ENCODE assay signal across 29 cellular contexts in genomic region chr12:96064266-96064665, GRCh38. TPM values are rescaled to one million over a fixed set of nuclear protein-coding genes. Genes with fewer than 3 reads are reported as not detected.
A peak's percentile ranks its signal among the peaks of the same experiment; 100 is the strongest.
DNase-seq lines count a peak whose midpoint lies in the region; ATAC-seq and TF ChIP-seq lines count a peak whose summit lies in the region.
"Had no signal": no experiment of that assay in that cellular context is flagged by ENCODE, and none has a peak within 500 bp of the region (broad histone marks: within the 10 kb centered on the region; RNA-seq: fewer than 3 reads in every experiment).

No MANE protein-coding gene starts in this region.

- H3K4me1 ChIP-seq in GM23338 (ENCODE audit: insufficient read depth) (peaks cover 5% of the 10 kb centered on the region), osteoblast (ENCODE audit: insufficient read depth, low read length) (no peaks in the 10 kb centered on the region)
- peaks cover 14% of the 10 kb centered on the region for H3K4me1 ChIP-seq in CD8-positive, alpha-beta memory T cell (ENCODE audit: insufficient read depth, low read length)
- H3K4me1 ChIP-seq: A549, testis, vagina had no signal

- peak overlapping the region; percentile 59; the same call in 1 of the 2 replicates for H2AFZ ChIP-seq in GM23338
- peak overlapping the region; percentile 45 for H2AFZ ChIP-seq in osteoblast (ENCODE audit: low read length)

- intact Hi-C loops in activated naive CD4-positive, alpha-beta T cell treated with anti-CD3 and anti-CD28 coated beads for 36 hours (cut with micrococcal nuclease): loop anchor here (5.0 kb wide), 2 partner anchors 133 to 263 kb away; no protein-coding TSS in a partner anchor

- peaks cover 25% of the 10 kb centered on the region for H3K4me1 Mint-ChIP-seq in activated naive CD4-positive, alpha-beta T cell treated with anti-CD3 and anti-CD28 coated beads for 36 hours (ENCODE audit: low read depth)
- peaks cover 30% of the 10 kb centered on the region for H3K4me1 Mint-ChIP-seq in activated naive CD4-positive, alpha-beta T cell treated with anti-CD3 and anti-CD28 coated beads, Interleukin-2, amount 10 ng/mL, durations not matched to agents 7 days and 5 days
- peaks cover 7% of the 10 kb centered on the region for H3K4me1 Mint-ChIP-seq in GM23338
- H3K4me1 Mint-ChIP-seq in activated naive CD8-positive, alpha-beta T cell treated with anti-CD3 and anti-CD28 coated beads, Interleukin-2, amount 10 ng/mL, durations not matched to agents 7 days and 5 days: peaks cover 19% of the 10 kb centered on the region
- peaks cover 15 to 29% (median 16%) of the 10 kb centered on the region in 3 donors for H3K4me1 Mint-ChIP-seq in CD8-positive, alpha-beta memory T cell

- no peaks in the 10 kb centered on the region for H3K36me3 ChIP-seq in GM23338 (ENCODE audit: insufficient read depth)
- H3K36me3 ChIP-seq in osteoblast (ENCODE audit: insufficient read depth, low read length): no peaks in the 10 kb centered on the region
- H3K36me3 ChIP-seq in CD8-positive, alpha-beta memory T cell (ENCODE audit: insufficient read depth, low read length): no peaks in the 10 kb centered on the region
- H3K36me3 ChIP-seq: heart right ventricle, vagina had no signal

- H4K20me1 ChIP-seq in GM23338 (replicated peaks; ENCODE audit: insufficient read depth) (no peaks in the 10 kb centered on the region), osteoblast (ENCODE audit: insufficient read depth, low read length) (no peaks in the 10 kb centered on the region)

- no peaks in the 10 kb centered on the region for H3K79me2 ChIP-seq in GM23338 (replicated peaks; ENCODE audit: insufficient read depth)
- no peaks in the 10 kb centered on the region for H3K79me2 ChIP-seq in osteoblast (ENCODE audit: insufficient read depth, low read length)

- H3K27ac Mint-ChIP-seq in activated naive CD4-positive, alpha-beta T cell treated with anti-CD3 and anti-CD28 coated beads for 36 hours: peak overlapping the region; percentile 50
- H3K27ac Mint-ChIP-seq in activated naive CD4-positive, alpha-beta T cell treated with anti-CD3 and anti-CD28 coated beads, Interleukin-2, amount 10 ng/mL, durations not matched to agents 7 days and 5 days: no peak overlapping the region
- H3K27ac Mint-ChIP-seq in GM23338: no peak overlapping the region
- peak overlapping the region; percentile 38 for H3K27ac Mint-ChIP-seq in activated naive CD8-positive, alpha-beta T cell treated with anti-CD3 and anti-CD28 coated beads, Interleukin-2, amount 10 ng/mL, durations not matched to agents 7 days and 5 days
- H3K27ac Mint-ChIP-seq in CD8-positive, alpha-beta memory T cell: peak overlapping the region in 2 of 8 donors; percentile 51 to 73
- H3K27ac Mint-ChIP-seq: B cell, H9, progenitor cell of endocrine pancreas had no signal

- H3K4me3 ChIP-seq in GM23338 (no peak overlapping the region), osteoblast (ENCODE audit: insufficient read depth, low read length) (no peak overlapping the region)
- H3K4me3 ChIP-seq in CD8-positive, alpha-beta memory T cell (ENCODE audit: low read length): no peak overlapping the region
- H3K4me3 ChIP-seq: A549, heart right ventricle, testis, vagina had no signal

- no peak for ATAC-seq in GM23338
- ATAC-seq in activated naive CD8-positive, alpha-beta T cell treated with anti-CD3 and anti-CD28 coated beads, Interleukin-2, amount 10 ng/mL, durations not matched to agents 7 days and 5 days (ENCODE audit: low read depth): peak; percentile 8
- ATAC-seq: A549, Panc1 had no signal

- no peak overlapping the region for H3K4me3 Mint-ChIP-seq in activated naive CD4-positive, alpha-beta T cell treated with anti-CD3 and anti-CD28 coated beads for 36 hours
- H3K4me3 Mint-ChIP-seq in activated naive CD4-positive, alpha-beta T cell treated with anti-CD3 and anti-CD28 coated beads, Interleukin-2, amount 10 ng/mL, durations not matched to agents 7 days and 5 days: no peak overlapping the region
- H3K4me3 Mint-ChIP-seq in GM23338: no peak overlapping the region
- H3K4me3 Mint-ChIP-seq in activated naive CD8-positive, alpha-beta T cell treated with anti-CD3 and anti-CD28 coated beads, Interleukin-2, amount 10 ng/mL, durations not matched to agents 7 days and 5 days: no peak overlapping the region
- H3K4me3 Mint-ChIP-seq in CD8-positive, alpha-beta memory T cell: peak overlapping the region in 1 of 7 donors; percentile 28
- H3K4me3 Mint-ChIP-seq: B cell, H9 had no signal

- no peaks in the 10 kb centered on the region for H3K9me3 Mint-ChIP-seq in activated naive CD4-positive, alpha-beta T cell treated with anti-CD3 and anti-CD28 coated beads for 36 hours
- H3K9me3 Mint-ChIP-seq in activated naive CD4-positive, alpha-beta T cell treated with anti-CD3 and anti-CD28 coated beads, Interleukin-2, amount 10 ng/mL, durations not matched to agents 7 days and 5 days: no peaks in the 10 kb centered on the region
- H3K9me3 Mint-ChIP-seq in GM23338: no peaks in the 10 kb centered on the region
- H3K9me3 Mint-ChIP-seq in activated naive CD8-positive, alpha-beta T cell treated with anti-CD3 and anti-CD28 coated beads, Interleukin-2, amount 10 ng/mL, durations not matched to agents 7 days and 5 days: no peaks in the 10 kb centered on the region
- no peaks in the 10 kb centered on the region for H3K9me3 Mint-ChIP-seq in CD8-positive, alpha-beta memory T cell
- H3K9me3 Mint-ChIP-seq: H9 had no signal

- H3K27me3 Mint-ChIP-seq in activated naive CD4-positive, alpha-beta T cell treated with anti-CD3 and anti-CD28 coated beads for 36 hours (ENCODE audit: low read depth): no peaks in the 10 kb centered on the region
- no peaks in the 10 kb centered on the region for H3K27me3 Mint-ChIP-seq in activated naive CD4-positive, alpha-beta T cell treated with anti-CD3 and anti-CD28 coated beads, Interleukin-2, amount 10 ng/mL, durations not matched to agents 7 days and 5 days
- peaks cover 4% of the 10 kb centered on the region for H3K27me3 Mint-ChIP-seq in GM23338 (ENCODE audit: insufficient read depth, low read depth, poor library complexity)
- H3K27me3 Mint-ChIP-seq in activated naive CD8-positive, alpha-beta T cell treated with anti-CD3 and anti-CD28 coated beads, Interleukin-2, amount 10 ng/mL, durations not matched to agents 7 days and 5 days: no peaks in the 10 kb centered on the region
- peaks cover 2 to 3% of the 10 kb centered on the region in 2 donors for H3K27me3 Mint-ChIP-seq in CD8-positive, alpha-beta memory T cell
- H3K27me3 Mint-ChIP-seq: B cell had no signal

- no peak overlapping the region for H3K27ac ChIP-seq in GM23338 (ENCODE audit: low read depth)
- H3K27ac ChIP-seq in osteoblast (ENCODE audit: low read depth, low read length): no peak overlapping the region
- no peak overlapping the region for H3K27ac ChIP-seq in CD8-positive, alpha-beta memory T cell (ENCODE audit: low read depth, low read length)
- H3K27ac ChIP-seq: A549, heart right ventricle, testis, vagina had no signal

- H3K27me3 ChIP-seq in GM23338 (ENCODE audit: insufficient read depth) (no peaks in the 10 kb centered on the region), osteoblast (ENCODE audit: insufficient read depth, low read length) (no peaks in the 10 kb centered on the region)
- no peaks in the 10 kb centered on the region for H3K27me3 ChIP-seq in CD8-positive, alpha-beta memory T cell (ENCODE audit: insufficient read depth, low read length, poor library complexity, severe bottlenecking)
- H3K27me3 ChIP-seq: heart right ventricle, testis, vagina had no signal

- no peaks in the 10 kb centered on the region for H3F3A ChIP-seq in GM23338 (replicated peaks; ENCODE audit: low read depth)

- TF ChIP-seq CTCF in GM23338 (conservative IDR thresholded peaks at IDR 0.05; ENCODE audit: low read depth in 2 of 2) (no peak), osteoblast (IDR thresholded peaks at IDR 0.05; ENCODE audit: extremely low read depth, low read depth, low read length) (no peak)

- H3K36me3 Mint-ChIP-seq in activated naive CD4-positive, alpha-beta T cell treated with anti-CD3 and anti-CD28 coated beads for 36 hours (ENCODE audit: low read depth): no peaks in the 10 kb centered on the region
- no peaks in the 10 kb centered on the region for H3K36me3 Mint-ChIP-seq in activated naive CD4-positive, alpha-beta T cell treated with anti-CD3 and anti-CD28 coated beads, Interleukin-2, amount 10 ng/mL, durations not matched to agents 7 days and 5 days
- no peaks in the 10 kb centered on the region; the same call in 2 of the 3 replicates for H3K36me3 Mint-ChIP-seq in GM23338 (ENCODE audit: low read depth)
- no peaks in the 10 kb centered on the region for H3K36me3 Mint-ChIP-seq in activated naive CD8-positive, alpha-beta T cell treated with anti-CD3 and anti-CD28 coated beads, Interleukin-2, amount 10 ng/mL, durations not matched to agents 7 days and 5 days
- H3K36me3 Mint-ChIP-seq in CD8-positive, alpha-beta memory T cell: no peaks in the 10 kb centered on the region

- no peak overlapping the region for H3K4me2 ChIP-seq in GM23338
- H3K4me2 ChIP-seq in osteoblast (ENCODE audit: insufficient read depth, low read length): no peak overlapping the region
- H3K4me2 ChIP-seq: A549 had no signal

- no peaks in the 10 kb centered on the region for H3K9me3 ChIP-seq in osteoblast (ENCODE audit: low read depth, low read length)
- H3K9me3 ChIP-seq in CD8-positive, alpha-beta memory T cell (ENCODE audit: low read length): no peaks in the 10 kb centered on the region
- H3K9me3 ChIP-seq: A549, heart right ventricle, testis, vagina had no signal

- no peak for DNase-seq in activated naive CD4-positive, alpha-beta T cell treated with anti-CD3 and anti-CD28 coated beads for 36 hours
- no peak for DNase-seq in activated naive CD4-positive, alpha-beta T cell treated with anti-CD3 and anti-CD28 coated beads, Interleukin-2, amount 10 ng/mL, durations not matched to agents 7 days and 5 days
- DNase-seq in GM23338 (ENCODE audit: low spot score) (no peak), osteoblast (ENCODE audit: insufficient read length, low spot score, missing footprints) (no peak), SW 1271 (lab: John Stamatoyannopoulos, UW) (no peak), inferior parietal cortex (ENCODE audit: extremely low spot score) (no peak)
- no peak for DNase-seq in activated naive CD8-positive, alpha-beta T cell treated with anti-CD3 and anti-CD28 coated beads, Interleukin-2, amount 10 ng/mL, durations not matched to agents 7 days and 5 days
- no peak for DNase-seq in CD8-positive, alpha-beta memory T cell
- DNase-seq: activated CD4-positive, alpha-beta T cell treated with anti-CD3 and anti-CD28 coated beads for 1 hour; activated CD8-positive, alpha-beta memory T cell treated with anti-CD3 and anti-CD28 coated beads for 24 hours; activated gamma-delta T cell treated with Interleukin-2 at 50 U/mL for 16 hours; COR-L47; DMS53; effector CD8-positive, alpha-beta T cell; foreskin fibroblast; H9; heart right ventricle; NCI-H1105 treated with DMSO at 0.1 percent for 48 hours; NCI-H1930; NCI-H2227 treated with DMSO at 0.1 percent for 48 hours; NCI-H69; SIG-M5; stimulated activated CD4-positive, alpha-beta T cell treated with anti-CD3 and anti-CD28 coated beads, Interleukin-15, amount 100 ng/mL, for 24 hours; testis had no signal

- CTCF ChIA-PET in activated naive CD4-positive, alpha-beta T cell treated with anti-CD3 and anti-CD28 coated beads for 36 hours (lab: Charles Lee): interaction anchor here (0.7 to 4.4 kb wide), 7 partner anchors 93 to 452 kb away, joined by 3 to 66 read pairs (median 7); partner anchors contain the start of gene CDK17
- CTCF ChIA-PET in activated naive CD4-positive, alpha-beta T cell treated with anti-CD3 and anti-CD28 coated beads, Interleukin-2, amount 10 ng/mL, durations not matched to agents 7 days and 5 days (lab: Charles Lee): interaction anchor here (0.9 to 10.5 kb wide), 12 partner anchors 9 to 453 kb away, joined by 3 to 155 read pairs (median 4); partner anchors contain the start of gene CDK17
- CTCF ChIA-PET in CD8-positive, alpha-beta memory T cell (lab: Charles Lee): interaction anchor here (1.0 to 5.0 kb wide), 6 partner anchors 16 to 455 kb away, joined by 3 to 38 read pairs (median 4); no protein-coding TSS in a partner anchor

- no peaks in the 10 kb centered on the region for H3K9me2 ChIP-seq in GM23338 (ENCODE audit: insufficient read depth)

- POLR2A ChIA-PET in activated naive CD8-positive, alpha-beta T cell treated with anti-CD3 and anti-CD28 coated beads, Interleukin-2, amount 10 ng/mL, durations not matched to agents 7 days and 5 days (lab: Charles Lee): interaction anchor here (1.4 kb wide), 1 partner anchor 453 kb away, joined by 4 read pairs; no protein-coding TSS in a partner anchor
- POLR2A ChIA-PET in CD8-positive, alpha-beta memory T cell (lab: Charles Lee): no interaction called here

RNA-seq across cellular contexts. Expression of gene LTA4H, which starts 28.9 kb away (rescaled TPM):
- 100 to 1,000 TPM; 125 TPM for total RNA-seq in activated naive CD4-positive, alpha-beta T cell treated with anti-CD3 and anti-CD28 coated beads for 36 hours
- 173 and 189 TPM in 2 replicates for total RNA-seq in GM23338 (2014; rRNA removed; shearing (Covaris generic))
- 74.1 and 84.4 TPM in 2 replicates for polyA plus RNA-seq in GM23338 (2016; fragmentation: Nextera tagmentation; extraction: Ambion mirVana)
- 10 to 100 TPM; 49.2 to 50.7 TPM for total RNA-seq in activated naive CD8-positive, alpha-beta T cell treated with anti-CD3 and anti-CD28 coated beads, Interleukin-2, amount 10 ng/mL, durations not matched to agents 7 days and 5 days
- 73.8 and 83.4 TPM in 2 replicates for total RNA-seq in osteoblast
- 10 to 100 TPM; 58.8 to 63.7 TPM for total RNA-seq in CD8-positive, alpha-beta memory T cell
- 61.4 TPM for polyA plus RNA-seq in CD8-positive, alpha-beta memory T cell

Comparison
In these comparisons a context has a peak if more than half of its experiments do, and no peak if none do; other contexts are left out.
1. H3K27ac Mint-ChIP-seq: peak in activated naive CD4-positive, alpha-beta T cell treated with anti-CD3 and anti-CD28 coated beads for 36 hours (single experiment) and activated naive CD8-positive, alpha-beta T cell treated with anti-CD3 and anti-CD28 coated beads, Interleukin-2, amount 10 ng/mL, durations not matched to agents 7 days and 5 days (single experiment); none in activated naive CD4-positive, alpha-beta T cell treated with anti-CD3 and anti-CD28 coated beads, Interleukin-2, amount 10 ng/mL, durations not matched to agents 7 days and 5 days (single experiment) and GM23338 (single experiment).